ENCODE assay signal across 8 cellular contexts in the genomic region with DNA sequence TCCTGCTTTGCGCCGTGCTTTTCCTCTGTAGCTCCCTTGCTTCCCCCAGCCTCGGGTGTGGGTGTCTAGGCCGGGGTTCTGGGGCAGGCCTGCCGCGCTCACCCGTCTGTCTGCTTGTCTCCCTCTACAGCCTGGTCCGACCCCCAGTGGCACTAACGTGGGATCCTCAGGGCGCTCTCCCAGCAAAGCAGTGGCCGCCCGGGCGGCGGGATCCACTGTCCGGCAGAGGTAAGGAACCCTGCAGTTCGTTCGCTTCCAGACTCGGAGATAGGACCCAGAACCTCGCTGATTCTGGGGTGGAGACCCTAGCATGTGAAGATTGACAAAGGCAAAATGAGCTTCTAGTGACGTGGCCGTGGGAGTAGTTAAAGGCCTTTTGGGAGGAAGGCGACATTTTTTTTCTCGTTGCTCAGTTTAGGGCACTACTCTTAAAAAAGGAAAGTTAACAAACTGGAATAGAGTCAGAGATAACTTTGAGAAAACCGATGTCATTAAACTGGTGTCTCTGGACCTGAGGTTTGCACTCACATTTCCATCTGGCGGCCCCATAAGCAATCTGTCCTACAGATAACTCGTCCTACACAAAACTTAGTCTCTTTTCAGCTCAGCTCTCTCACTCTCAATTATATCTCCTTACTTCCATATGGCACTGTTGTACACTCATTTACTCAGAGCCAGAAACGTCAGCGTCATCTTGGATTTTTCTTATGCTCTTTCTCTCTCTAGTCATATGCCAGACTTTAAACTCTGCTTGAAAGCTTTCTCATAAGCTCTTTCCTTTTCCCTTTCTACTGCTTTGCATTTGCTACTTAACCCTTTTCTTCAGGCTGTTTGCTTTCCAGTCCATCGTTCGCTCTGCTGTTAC. TPM values are rescaled to one million over a fixed set of nuclear protein-coding genes. Genes with fewer than 3 reads are reported as not detected.
DNase-seq lines count a peak whose midpoint lies in the region; ATAC-seq and TF ChIP-seq lines count a peak whose summit lies in the region.

No MANE protein-coding gene starts in this region.

- no peak for TF ChIP-seq CTCF in AG04449 (IDR thresholded peaks at IDR 0.05; ENCODE audit: insufficient read depth, low read length, missing control alignments)
- no peak for TF ChIP-seq CTCF in body of pancreas (IDR thresholded peaks at IDR 0.05)
- no peak for TF ChIP-seq CTCF in left lung (IDR thresholded peaks at IDR 0.05)
- no peak for TF ChIP-seq CTCF in thyroid gland (IDR thresholded peaks at IDR 0.05)

- intact Hi-C loops in body of pancreas (cut with DNase I): loop anchor here (10.0 kb wide), 1 partner anchor 602 kb away; a partner anchor contains a TSS
- intact Hi-C loops in left lung (cut with DNase I): loop anchor here in 1 of 2 donors (10.0 kb wide), 1 partner anchor 58 kb away; no protein-coding TSS in a partner anchor
- intact Hi-C loops in thyroid gland (cut with DNase I): no loop called here

- H3K9me3 ChIP-seq in body of pancreas: no peaks in the 10 kb centered on the region
- H3K9me3 ChIP-seq in left lung: no peaks in the 10 kb centered on the region
- no peaks in the 10 kb centered on the region for H3K9me3 ChIP-seq in thyroid gland

- no peaks in the 10 kb centered on the region for H3K27me3 ChIP-seq in body of pancreas
- H3K27me3 ChIP-seq in left lung: no peaks in the 10 kb centered on the region
- no peaks in the 10 kb centered on the region for H3K27me3 ChIP-seq in thyroid gland

- no peak for DNase-seq in AG04449 (ENCODE audit: low read depth, low spot score)
- DNase-seq in body of pancreas: peak in 1 of 4 donors; percentile 27
- DNase-seq in left lung: peak in 1 of 2 donors; percentile 82
- DNase-seq in thyroid gland: no peak
- no peak for DNase-seq in midbrain (lab: John Stamatoyannopoulos, UW)

- POLR2A ChIA-PET in AG04449 (lab: Yijun Ruan, JAX): interaction anchor here (0.5 to 1.8 kb wide), 7 partner anchors 9 to 1083 kb away, joined by 3 to 8 read pairs (median 4); no protein-coding TSS in a partner anchor

- peak overlapping the region; percentile 94 to 99 (median 96) for H3K27ac ChIP-seq in body of pancreas
- H3K27ac ChIP-seq in left lung: peak overlapping the region; percentile 96
- H3K27ac ChIP-seq in thyroid gland: peak overlapping the region; percentile 69 to 97 (median 76)

- CTCF ChIA-PET in AG04449 (lab: Yijun Ruan, JAX): interaction anchor here (1.0 to 7.6 kb wide), 4 partner anchors 10 to 224 kb away, joined by 3 to 37 read pairs (median 12); no protein-coding TSS in a partner anchor

- H3K36me3 ChIP-seq in body of pancreas (replicated peaks in 1 of 2; ENCODE audit: insufficient read depth in 1 of 2, low read depth in 2 of 2) (peaks cover 0 to 4% of the 10 kb centered on the region in 2 donors), left lung (peaks cover 0 to 30% of the 10 kb centered on the region in 2 donors), thyroid gland (peaks cover 2 to 10% of the 10 kb centered on the region in 2 donors)

- TF ChIP-seq POLR2A in body of pancreas (IDR thresholded peaks at IDR 0.05) (peak in 1 of 3 donors; percentile 1), thyroid gland (IDR thresholded peaks at IDR 0.05) (no peak)

- 3 to 6% methylated on average over 20 to 30 of the region's 30 CpGs for WGBS in body of pancreas, 2 donors
- WGBS in thyroid gland, 2 donors: 10 to 11% methylated on average over 23 to 27 of the region's 30 CpGs

- H3K4me3 ChIP-seq in AG04449 (ENCODE audit: low read depth, low read length) (peak overlapping the region; percentile 92), body of pancreas (peak overlapping the region; percentile 88 to 98), left lung (peak overlapping the region; percentile 87 to 98), thyroid gland (replicated peaks in 1 of 3) (peak overlapping the region; percentile 55 to 98 (median 94))

- peak; percentile 16 for ATAC-seq in GM19025 (IDR thresholded peaks at IDR 0.05; ENCODE audit: low read depth, unreplicated experiment)
- ATAC-seq in HG03460 (IDR thresholded peaks at IDR 0.05; ENCODE audit: unreplicated experiment): peak; percentile 25
- peak; percentile 11 for ATAC-seq in body of pancreas
- ATAC-seq in left lung: peak; percentile 34
- ATAC-seq in HG02852 (IDR thresholded peaks at IDR 0.05; ENCODE audit: unreplicated experiment): no peak

- H3K4me1 ChIP-seq in body of pancreas: peaks cover 72% of the 10 kb centered on the region
- peaks cover 29 to 67% of the 10 kb centered on the region in 2 donors for H3K4me1 ChIP-seq in left lung
- H3K4me1 ChIP-seq in thyroid gland: peaks cover 34 to 42% of the 10 kb centered on the region in 2 donors

RNA-seq across cellular contexts. Expression of a gene that starts 0.6 kb away (rescaled TPM):
- total RNA-seq in body of pancreas (100 to 1,000 TPM in 1 of 2 donors, 10 to 100 TPM in 1; 86.6 to 104 TPM), left lung (100 to 1,000 TPM; 137 to 184 TPM), thyroid gland (100 to 1,000 TPM in 3 of 4 donors, 10 to 100 TPM in 1; 88.3 to 203 (median 130) TPM)

RNA-seq across cellular contexts. Expression of a gene that starts 0.9 kb away (rescaled TPM):
- total RNA-seq in body of pancreas (10 to 100 TPM; 52.1 to 58.6 TPM), left lung (10 to 100 TPM; 38.9 to 47.7 TPM), thyroid gland (10 to 100 TPM; 45.0 to 63.9 (median 58.2) TPM)
